In the genomic region with DNA sequence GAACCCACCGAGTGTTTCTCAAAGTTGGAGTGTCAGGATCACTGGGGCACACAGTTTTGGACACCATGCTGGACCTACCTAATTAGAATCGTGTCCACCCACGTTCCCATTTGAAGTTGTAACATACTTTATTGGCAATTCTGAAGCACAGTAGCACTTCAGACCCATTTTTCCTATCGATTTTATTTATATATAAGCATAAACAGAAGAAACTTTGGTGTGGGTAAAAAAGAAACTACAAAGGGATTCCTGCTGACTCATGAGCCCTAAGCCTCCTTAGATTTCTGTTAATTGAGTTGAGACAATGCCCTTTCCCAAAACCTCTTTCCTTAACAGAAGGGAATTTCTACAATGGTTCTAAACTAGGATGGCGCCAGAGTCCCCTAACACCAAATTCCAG, we compare ENCODE assay signal across 18 cellular contexts.
"Had no signal": no experiment of that assay in that cellular context is flagged by ENCODE, and none has a peak within 500 bp of the region (broad histone marks: within the 10 kb centered on the region; RNA-seq: fewer than 3 reads in every experiment).

No MANE protein-coding gene starts in this region.

- H3K27me3 Mint-ChIP-seq: activated CD4-positive, alpha-beta T cell treated with anti-CD3 and anti-CD28 coated beads, Interleukin-2, amount 10 ng/mL, durations not matched to agents 7 days and 5 days; activated naive CD8-positive, alpha-beta T cell treated with anti-CD3 and anti-CD28 coated beads for 36 hours; memory B cell had no signal

- DNase-seq: activated CD4-positive, alpha-beta T cell treated with anti-CD3 and anti-CD28 coated beads, Interleukin-2, amount 10 ng/mL, durations not matched to agents 7 days and 5 days; activated naive CD8-positive, alpha-beta T cell treated with anti-CD3 and anti-CD28 coated beads for 36 hours; cerebellar nuclear complex; effector memory CD4-positive, alpha-beta T cell; gastrocnemius medialis; kidney glomerular epithelial cell; left ventricle myocardium superior; natural killer cell; stimulated activated CD4-positive, alpha-beta T cell treated with anti-CD3 and anti-CD28 coated beads, Interleukin-4, amount 100 ng/mL, for 4 hours; stimulated activated CD8-positive, alpha-beta memory T cell treated with anti-CD3 and anti-CD28 coated beads, Interleukin-4, amount 100 ng/mL, for 48 hours; stimulated activated naive CD4-positive, alpha-beta T cell treated with Interleukin-2 at 50 U/mL for 16 hours; substantia nigra; transverse colon had no signal

- H3K36me3 ChIP-seq: gastrocnemius medialis, right atrium auricular region, transverse colon, vagina had no signal

- H3K27ac ChIP-seq: gastrocnemius medialis, right atrium auricular region, transverse colon, vagina had no signal

- H3K9me3 ChIP-seq: gastrocnemius medialis, right atrium auricular region, transverse colon, vagina had no signal

- H3K4me1 ChIP-seq: gastrocnemius medialis, right atrium auricular region, vagina had no signal

- H3K4me3 Mint-ChIP-seq: activated CD4-positive, alpha-beta T cell treated with anti-CD3 and anti-CD28 coated beads, Interleukin-2, amount 10 ng/mL, durations not matched to agents 7 days and 5 days; activated naive CD8-positive, alpha-beta T cell treated with anti-CD3 and anti-CD28 coated beads for 36 hours; activated T-helper 1 cell treated with anti-CD3 and anti-CD28 coated beads, Interleukin-12 subunit alpha, Interleukin-12 subunit beta, Interleukin-2, Interleukin-4 antibody, amounts not matched to agents 30 ng/mL and 10 ng/mL and 1 ng/mL, durations not matched to agents 14 hours and 24 hours and 36 hours; memory B cell; natural killer cell had no signal

- H3K27ac Mint-ChIP-seq: activated CD4-positive, alpha-beta T cell treated with anti-CD3 and anti-CD28 coated beads, Interleukin-2, amount 10 ng/mL, durations not matched to agents 7 days and 5 days; activated naive CD8-positive, alpha-beta T cell treated with anti-CD3 and anti-CD28 coated beads for 36 hours; activated T-helper 1 cell treated with anti-CD3 and anti-CD28 coated beads, Interleukin-12 subunit alpha, Interleukin-12 subunit beta, Interleukin-2, Interleukin-4 antibody, amounts not matched to agents 30 ng/mL and 10 ng/mL and 1 ng/mL, durations not matched to agents 14 hours and 24 hours and 36 hours; memory B cell; natural killer cell had no signal

- ATAC-seq: gastrocnemius medialis, left ventricle myocardium superior, natural killer cell had no signal

- H3K36me3 Mint-ChIP-seq: natural killer cell had no signal

- H3K9me3 Mint-ChIP-seq: activated CD4-positive, alpha-beta T cell treated with anti-CD3 and anti-CD28 coated beads, Interleukin-2, amount 10 ng/mL, durations not matched to agents 7 days and 5 days; activated T-helper 1 cell treated with anti-CD3 and anti-CD28 coated beads, Interleukin-12 subunit alpha, Interleukin-12 subunit beta, Interleukin-2, Interleukin-4 antibody, amounts not matched to agents 30 ng/mL and 10 ng/mL and 1 ng/mL, durations not matched to agents 14 hours and 24 hours and 36 hours; memory B cell; natural killer cell had no signal

- H3K4me3 ChIP-seq: gastrocnemius medialis, right atrium auricular region, skin epidermis, transverse colon, vagina had no signal

- H3K4me1 Mint-ChIP-seq: activated CD4-positive, alpha-beta T cell treated with anti-CD3 and anti-CD28 coated beads, Interleukin-2, amount 10 ng/mL, durations not matched to agents 7 days and 5 days; activated naive CD8-positive, alpha-beta T cell treated with anti-CD3 and anti-CD28 coated beads for 36 hours; memory B cell; natural killer cell had no signal

- H3K27me3 ChIP-seq: gastrocnemius medialis, right atrium auricular region, transverse colon, vagina had no signal
